22 cellular contexts compared by ENCODE assay signal in the genomic region with DNA sequence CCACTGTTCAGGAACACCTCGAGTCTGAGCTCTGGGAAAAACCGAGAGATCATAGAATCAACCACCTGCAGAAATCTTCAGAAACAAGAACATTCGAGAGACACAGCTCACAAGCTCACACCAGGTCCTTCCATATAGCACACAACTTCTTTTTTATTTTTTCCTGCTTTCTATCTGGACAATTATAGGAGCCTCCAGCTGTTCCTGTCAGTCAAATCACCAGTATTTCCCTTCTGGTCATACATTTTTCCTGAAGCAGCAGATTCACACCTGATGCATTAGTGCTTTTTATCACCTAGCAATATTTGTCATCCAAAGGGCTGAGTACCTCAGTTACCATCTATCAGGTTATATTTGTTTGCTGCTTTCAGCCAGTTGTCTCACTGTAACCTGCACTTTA.
"Had no signal": no experiment of that assay in that cellular context is flagged by ENCODE, and none has a peak within 500 bp of the region (broad histone marks: within the 10 kb centered on the region; RNA-seq: fewer than 3 reads in every experiment).

No MANE protein-coding gene starts in this region.

- H3K4me3 Mint-ChIP-seq: activated CD4-positive, alpha-beta T cell treated with anti-CD3 and anti-CD28 coated beads for 36 hours; activated CD8-positive, alpha-beta T cell treated with anti-CD3 and anti-CD28 coated beads, Interleukin-2, amount 10 ng/mL, durations not matched to agents 7 days and 5 days; activated naive CD8-positive, alpha-beta T cell treated with anti-CD3 and anti-CD28 coated beads, Interleukin-2, amount 10 ng/mL, durations not matched to agents 7 days and 5 days; T-cell had no signal

- DNase-seq: activated CD4-positive, alpha-beta T cell treated with anti-CD3 and anti-CD28 coated beads for 36 hours; activated CD4-positive, alpha-beta T cell treated with anti-CD3 and anti-CD28 coated beads, Interleukin-2, amount 50 U/mL, for 4 hours; activated CD8-positive, alpha-beta memory T cell treated with anti-CD3 and anti-CD28 coated beads, Interleukin-2, amount 50 U/mL, for 48 hours; activated CD8-positive, alpha-beta T cell treated with anti-CD3 and anti-CD28 coated beads, Interleukin-2, amount 10 ng/mL, durations not matched to agents 7 days and 5 days; activated naive CD4-positive, alpha-beta T cell treated with anti-CD3 and anti-CD28 coated beads, Interleukin-2, amount 50 U/mL, for 16 hours; activated naive CD8-positive, alpha-beta T cell treated with anti-CD3 and anti-CD28 coated beads, Interleukin-2, amount 10 ng/mL, durations not matched to agents 7 days and 5 days; activated T-cell treated with anti-CD3 and anti-CD28 coated beads, Interleukin-2, amount 50 U/mL, for 1 hour; adrenal gland; anterior cingulate cortex; Kasumi-1; KBM-7; NCI-H1092; NCI-H1417; NCI-H1930; NCI-H446; PC-9; SIG-M5; T-cell; T-helper 2 cell; T1000; WERI-Rb-1 had no signal

- H3K9me3 ChIP-seq: adrenal gland had no signal

- H3K4me1 Mint-ChIP-seq: activated CD4-positive, alpha-beta T cell treated with anti-CD3 and anti-CD28 coated beads for 36 hours had no signal

- H3K27ac Mint-ChIP-seq: activated CD4-positive, alpha-beta T cell treated with anti-CD3 and anti-CD28 coated beads for 36 hours; activated CD8-positive, alpha-beta T cell treated with anti-CD3 and anti-CD28 coated beads, Interleukin-2, amount 10 ng/mL, durations not matched to agents 7 days and 5 days; activated naive CD8-positive, alpha-beta T cell treated with anti-CD3 and anti-CD28 coated beads, Interleukin-2, amount 10 ng/mL, durations not matched to agents 7 days and 5 days; T-cell had no signal

- H3K27ac ChIP-seq: adrenal gland, PC-9, SK-N-MC, WERI-Rb-1 had no signal

- H3K4me1 ChIP-seq: adrenal gland had no signal

- H3K36me3 Mint-ChIP-seq: T-cell had no signal

- H3K9me3 Mint-ChIP-seq: activated naive CD8-positive, alpha-beta T cell treated with anti-CD3 and anti-CD28 coated beads, Interleukin-2, amount 10 ng/mL, durations not matched to agents 7 days and 5 days; T-cell had no signal

- ATAC-seq: activated CD4-positive, alpha-beta T cell treated with anti-CD3 and anti-CD28 coated beads for 36 hours; activated CD8-positive, alpha-beta T cell treated with anti-CD3 and anti-CD28 coated beads, Interleukin-2, amount 10 ng/mL, durations not matched to agents 7 days and 5 days; T-cell had no signal

- H3K36me3 ChIP-seq: adrenal gland, WERI-Rb-1 had no signal

- H3K4me3 ChIP-seq: adrenal gland, PC-9, SK-N-MC had no signal

- H3K27me3 ChIP-seq: adrenal gland had no signal

- H3K27me3 Mint-ChIP-seq: activated CD4-positive, alpha-beta T cell treated with anti-CD3 and anti-CD28 coated beads for 36 hours; activated naive CD8-positive, alpha-beta T cell treated with anti-CD3 and anti-CD28 coated beads, Interleukin-2, amount 10 ng/mL, durations not matched to agents 7 days and 5 days; T-cell had no signal
